In the genomic region with DNA sequence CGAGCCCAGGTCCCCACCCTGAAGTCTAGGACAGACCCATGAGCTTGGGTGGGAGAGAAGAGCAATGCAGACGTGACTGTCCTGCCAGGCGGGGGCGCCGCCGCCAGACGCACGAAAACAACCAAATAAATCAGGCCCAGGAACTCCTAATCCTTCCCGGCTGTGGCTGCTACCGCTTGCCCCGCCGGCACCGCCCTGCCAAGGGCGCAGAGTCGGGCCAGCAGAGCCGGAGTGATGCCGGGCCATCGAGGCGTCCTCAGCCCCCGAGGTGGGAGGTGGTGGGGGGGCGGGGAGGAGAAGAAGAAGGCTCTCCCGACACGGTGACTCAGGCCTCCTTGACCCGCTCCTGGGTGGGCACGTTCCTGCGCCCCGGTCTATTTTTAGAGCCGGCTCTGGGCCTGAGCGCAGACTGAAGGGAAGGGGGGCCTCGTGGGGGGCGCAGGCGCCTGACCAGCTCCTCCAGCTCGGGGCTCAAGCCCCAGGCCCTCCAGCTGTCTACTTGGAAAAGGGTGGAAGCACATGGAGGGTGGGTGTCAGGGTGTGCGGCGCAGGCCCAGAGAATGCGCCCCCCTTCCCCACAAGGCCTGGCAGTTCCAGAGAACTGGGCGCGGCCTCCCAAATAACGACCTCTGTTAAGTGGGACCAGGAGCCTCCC, we compare ENCODE assay signal across 8 cellular contexts. TPM values are rescaled to one million over a fixed set of nuclear protein-coding genes. Genes with fewer than 3 reads are reported as not detected.
DNase-seq lines count a peak whose midpoint lies in the region; ATAC-seq and TF ChIP-seq lines count a peak whose summit lies in the region.

No MANE protein-coding gene starts in this region.

- no peaks in the 10 kb centered on the region for H3K9me3 ChIP-seq in ES-I3 (ENCODE audit: control insufficient read depth, insufficient read depth, low read length)
- H3K9me3 ChIP-seq in cardiac muscle cell (ENCODE audit: low read depth): no peaks in the 10 kb centered on the region
- no peaks in the 10 kb centered on the region for H3K9me3 ChIP-seq in ovary

- peaks cover 14% of the 10 kb centered on the region; the same call in 1 of the 2 replicates for H3K4me1 ChIP-seq in ES-I3 (ENCODE audit: insufficient read depth, low read length)
- H3K4me1 ChIP-seq in cardiac muscle cell (ENCODE audit: low read depth): peaks cover 25% of the 10 kb centered on the region
- H3K4me1 ChIP-seq in ovary (ENCODE audit: insufficient read depth): peaks cover 17% of the 10 kb centered on the region

- no peaks in the 10 kb centered on the region for H3K36me3 Mint-ChIP-seq in activated naive CD4-positive, alpha-beta T cell treated with anti-CD3 and anti-CD28 coated beads, Interleukin-2, amount 50 U/mL, for 24 hours

- H3K36me3 ChIP-seq in ES-I3 (ENCODE audit: insufficient read depth, low read length): no peaks in the 10 kb centered on the region
- no peaks in the 10 kb centered on the region for H3K36me3 ChIP-seq in cardiac muscle cell
- no peaks in the 10 kb centered on the region for H3K36me3 ChIP-seq in ovary

- 0 to 1% (median 1%) methylated on average over 33 to 39 of the region's 39 CpGs for WGBS in ovary, 3 donors

- TF ChIP-seq EP300 in ovary (IDR thresholded peaks at IDR 0.05): no peak

- TF ChIP-seq CTCF in cardiac muscle cell (IDR thresholded peaks at IDR 0.05; ENCODE audit: low read depth, low read length) (peak; percentile 57), ovary (IDR thresholded peaks at IDR 0.05) (peak in 1 of 3 donors; percentile 8)

- TF ChIP-seq POLR2A in ovary (IDR thresholded peaks at IDR 0.05): no peak

- H3K4me1 Mint-ChIP-seq in activated naive CD4-positive, alpha-beta T cell treated with anti-CD3 and anti-CD28 coated beads, Interleukin-2, amount 50 U/mL, for 24 hours: peaks cover 17% of the 10 kb centered on the region

- H3K4me3 ChIP-seq in cardiac muscle cell: no peak overlapping the region
- peak overlapping the region; percentile 33 for H3K4me3 ChIP-seq in ovary

- H3K27me3 Mint-ChIP-seq in activated naive CD4-positive, alpha-beta T cell treated with anti-CD3 and anti-CD28 coated beads, Interleukin-2, amount 50 U/mL, for 24 hours: peaks cover 37% of the 10 kb centered on the region

- H3K27me3 ChIP-seq in cardiac muscle cell (no peaks in the 10 kb centered on the region), ovary (no peaks in the 10 kb centered on the region)

- intact Hi-C loops in ovary (cut with DNase I): loop anchor here in 2 of 4 donors (5.0 kb wide), 2 partner anchors 47 to 78 kb away; no protein-coding TSS in a partner anchor

- H3K9me3 Mint-ChIP-seq in activated naive CD4-positive, alpha-beta T cell treated with anti-CD3 and anti-CD28 coated beads, Interleukin-2, amount 50 U/mL, for 24 hours: no peaks in the 10 kb centered on the region

- H3K9ac ChIP-seq in ES-I3 (ENCODE audit: low read depth, low read length): peak overlapping the region; percentile 52

- ATAC-seq in HG03159 (IDR thresholded peaks at IDR 0.05; ENCODE audit: unreplicated experiment) (no peak), GM21717 (IDR thresholded peaks at IDR 0.05; ENCODE audit: unreplicated experiment) (no peak)

- H3K27ac ChIP-seq in cardiac muscle cell (peak overlapping the region; percentile 82), ovary (peak overlapping the region; percentile 92 to 97)

- DNase-seq in NCI-H524 (lab: John Stamatoyannopoulos, UW) (peak; percentile 61 to 80), cardiac muscle cell (ENCODE audit: low read depth in 1 of 2, low spot score in 1 of 2) (peak; percentile 71 to 81), ovary (peak; percentile 94 to 97 (median 95)), SW 1271 (lab: John Stamatoyannopoulos, UW) (no peak)

- no peak overlapping the region for H3K27ac Mint-ChIP-seq in activated naive CD4-positive, alpha-beta T cell treated with anti-CD3 and anti-CD28 coated beads, Interleukin-2, amount 50 U/mL, for 24 hours

- H3K4me3 Mint-ChIP-seq in activated naive CD4-positive, alpha-beta T cell treated with anti-CD3 and anti-CD28 coated beads, Interleukin-2, amount 50 U/mL, for 24 hours: peak overlapping the region; percentile 49

RNA-seq across cellular contexts. Expression of gene COL16A1, which starts 10.8 kb away (rescaled TPM):
- total RNA-seq in cardiac muscle cell (75.8 and 120 TPM in 2 replicates), ovary (100 to 1,000 TPM in 5 of 7 donors, 10 to 100 TPM in 2; 64.4 to 237 (median 157) TPM)
- polyA plus RNA-seq in cardiac muscle cell (67.7 and 119 TPM in 2 replicates), ovary (100 to 1,000 TPM in 1 of 2 donors, 10 to 100 TPM in 1; 19.8 to 194 TPM)

RNA-seq across cellular contexts. Expression of gene ADGRB2, which starts 49.6 kb away (rescaled TPM):
- total RNA-seq in cardiac muscle cell: 203 and 309 TPM in 2 replicates
- 95.0 and 109 TPM in 2 replicates for polyA plus RNA-seq in cardiac muscle cell
- total RNA-seq in ovary: 1 to 10 TPM in 6 of 7 donors, under 1 TPM in 1; 0.48 to 7.2 (median 1.6) TPM
- 1 to 10 TPM in 1 of 2 donors, under 1 TPM in 1; 0.30 to 2.6 TPM for polyA plus RNA-seq in ovary

Comparison
In these comparisons a context has a peak if more than half of its experiments do, and no peak if none do; other contexts are left out.
1. DNase-seq: peak in NCI-H524 (2 of 2), cardiac muscle cell (2 of 2) and ovary (5 of 5); none in SW 1271 (0 of 2).
2. RNA of gene ADGRB2, which starts 49.6 kb away (total RNA-seq): 203 to 309 TPM in cardiac muscle cell; 0.48 to 7.2 TPM in ovary; every median in the first group is over 10 times any median in the second.